Comparison of ENCODE assay signal across 14 cellular contexts in the genomic region with DNA sequence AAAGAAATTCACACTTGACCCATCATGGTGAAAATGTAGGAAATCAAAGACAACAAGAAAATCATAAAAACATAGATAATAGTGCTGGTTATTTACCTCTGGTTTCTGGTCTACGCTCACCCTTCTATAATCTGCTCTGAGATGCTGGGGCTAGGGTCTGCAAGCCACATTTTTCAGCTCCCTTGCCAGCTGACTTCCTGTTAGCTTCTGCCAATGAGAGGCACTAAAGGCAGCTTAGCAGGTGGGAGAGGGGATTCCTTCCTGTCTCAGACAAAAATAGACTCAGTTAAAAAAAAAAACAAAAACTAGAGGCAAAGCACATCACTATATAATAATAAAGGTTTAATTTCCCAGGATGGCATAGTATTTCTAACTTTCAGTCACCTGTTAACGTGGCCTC. TPM values are rescaled to one million over a fixed set of nuclear protein-coding genes. Genes with fewer than 3 reads are reported as not detected.
DNase-seq lines count a peak whose midpoint lies in the region; ATAC-seq and TF ChIP-seq lines count a peak whose summit lies in the region.
"Had no signal": no experiment of that assay in that cellular context is flagged by ENCODE, and none has a peak within 500 bp of the region (broad histone marks: within the 10 kb centered on the region; RNA-seq: fewer than 3 reads in every experiment).

No MANE protein-coding gene starts in this region.

- no peak overlapping the region for H3K4me3 Mint-ChIP-seq in activated naive CD8-positive, alpha-beta T cell
- H3K4me3 Mint-ChIP-seq in activated naive CD8-positive, alpha-beta T cell treated with anti-CD3 and anti-CD28 coated beads, Interleukin-2, amount 50 U/mL, for 24 hours = no peak overlapping the region
- peak overlapping the region in 6 of 10 donors; percentile 16 to 75 (median 46) for H3K4me3 Mint-ChIP-seq in naive thymus-derived CD8-positive, alpha-beta T cell
- H3K4me3 Mint-ChIP-seq: H9, IgD-negative memory B cell had no signal

- no peak overlapping the region for H3K9ac ChIP-seq in Loucy (ENCODE audit: low read depth, low read length, poor library complexity, severe bottlenecking)

- no peaks in the 10 kb centered on the region for H3K79me2 ChIP-seq in Loucy (ENCODE audit: insufficient read depth, low read length)

- DNase-seq in activated naive CD8-positive, alpha-beta T cell treated with anti-CD3 and anti-CD28 coated beads, Interleukin-2, amount 50 U/mL, for 24 hours = no peak
- DNase-seq in naive thymus-derived CD8-positive, alpha-beta T cell = no peak
- DNase-seq in GDM1 (lab: John Stamatoyannopoulos, UW) (no peak), NCI-H1694 treated with DMSO at 0.1 percent for 48 hours (lab: John Stamatoyannopoulos, UW) (no peak)
- no peak for DNase-seq in activated CD4-positive, alpha-beta T cell treated with anti-CD3 and anti-CD28 coated beads for 4 hours
- DNase-seq: AML-193, Caco-2, H9, KBM-7 had no signal

- H3K36me3 Mint-ChIP-seq in activated naive CD8-positive, alpha-beta T cell = no peaks in the 10 kb centered on the region
- no peaks in the 10 kb centered on the region for H3K36me3 Mint-ChIP-seq in activated naive CD8-positive, alpha-beta T cell treated with anti-CD3 and anti-CD28 coated beads, Interleukin-2, amount 50 U/mL, for 24 hours (ENCODE audit: low read depth)
- H3K36me3 Mint-ChIP-seq in naive thymus-derived CD8-positive, alpha-beta T cell = no peaks in the 10 kb centered on the region

- peak overlapping the region; percentile 52; the same call in 1 of the 2 replicates for H2AFZ ChIP-seq in Loucy (ENCODE audit: low read length)

- peaks cover 32% of the 10 kb centered on the region for H3K4me1 Mint-ChIP-seq in activated naive CD8-positive, alpha-beta T cell (ENCODE audit: low read depth)
- H3K4me1 Mint-ChIP-seq in activated naive CD8-positive, alpha-beta T cell treated with anti-CD3 and anti-CD28 coated beads, Interleukin-2, amount 50 U/mL, for 24 hours = peaks cover 22% of the 10 kb centered on the region
- H3K4me1 Mint-ChIP-seq in naive thymus-derived CD8-positive, alpha-beta T cell = peaks cover 12 to 28% (median 23%) of the 10 kb centered on the region in 4 donors
- H3K4me1 Mint-ChIP-seq: H9 had no signal

- no peaks in the 10 kb centered on the region for H3K9me3 ChIP-seq in Loucy (ENCODE audit: insufficient read depth, low read depth, low read length)

- ATAC-seq in activated naive CD8-positive, alpha-beta T cell treated with anti-CD3 and anti-CD28 coated beads, Interleukin-2, amount 50 U/mL, for 24 hours = no peak
- ATAC-seq in naive thymus-derived CD8-positive, alpha-beta T cell = no peak
- ATAC-seq: A549, HepG2 had no signal

- no peaks in the 10 kb centered on the region for H3K36me3 ChIP-seq in Loucy (ENCODE audit: insufficient read depth, low read length)

- H3K27ac Mint-ChIP-seq in activated naive CD8-positive, alpha-beta T cell = peak overlapping the region; percentile 54
- no peak overlapping the region for H3K27ac Mint-ChIP-seq in activated naive CD8-positive, alpha-beta T cell treated with anti-CD3 and anti-CD28 coated beads, Interleukin-2, amount 50 U/mL, for 24 hours
- peak overlapping the region in 6 of 10 donors; percentile 14 to 59 (median 49) for H3K27ac Mint-ChIP-seq in naive thymus-derived CD8-positive, alpha-beta T cell
- H3K27ac Mint-ChIP-seq: IgD-negative memory B cell had no signal

- no peaks in the 10 kb centered on the region for H3F3A ChIP-seq in Loucy (ENCODE audit: low read depth)

- no peaks in the 10 kb centered on the region for H3K27me3 Mint-ChIP-seq in activated naive CD8-positive, alpha-beta T cell
- H3K27me3 Mint-ChIP-seq in activated naive CD8-positive, alpha-beta T cell treated with anti-CD3 and anti-CD28 coated beads, Interleukin-2, amount 50 U/mL, for 24 hours = peaks cover 6% of the 10 kb centered on the region
- no peaks in the 10 kb centered on the region for H3K27me3 Mint-ChIP-seq in naive thymus-derived CD8-positive, alpha-beta T cell

- H4K20me1 ChIP-seq in Loucy (ENCODE audit: insufficient read depth, low read length, poor library complexity, severe bottlenecking) = no peaks in the 10 kb centered on the region

- POLR2A ChIA-PET in naive thymus-derived CD8-positive, alpha-beta T cell (lab: Charles Lee) = interaction anchor here (0.7 kb wide), 1 partner anchor 28 kb away, joined by 7 read pairs; no protein-coding TSS in a partner anchor

- no peak overlapping the region for H3K4me2 ChIP-seq in Loucy (ENCODE audit: low read depth, low read length, poor library complexity, severe bottlenecking)
- H3K4me2 ChIP-seq: A549 had no signal

- H3K27me3 ChIP-seq in Loucy (ENCODE audit: insufficient read depth, low read length, poor library complexity, severe bottlenecking) = no peaks in the 10 kb centered on the region

- H3K4me1 ChIP-seq in Loucy (ENCODE audit: insufficient read depth, low read length, poor library complexity, severe bottlenecking) = peaks cover 12% of the 10 kb centered on the region
- H3K4me1 ChIP-seq: A549, Caco-2 had no signal

- no peak overlapping the region for H3K4me3 ChIP-seq in Loucy (ENCODE audit: low read length, poor library complexity, severe bottlenecking)
- H3K4me3 ChIP-seq: A549 had no signal

- no peaks in the 10 kb centered on the region for H3K9me3 Mint-ChIP-seq in activated naive CD8-positive, alpha-beta T cell (ENCODE audit: low read depth)
- H3K9me3 Mint-ChIP-seq in activated naive CD8-positive, alpha-beta T cell treated with anti-CD3 and anti-CD28 coated beads, Interleukin-2, amount 50 U/mL, for 24 hours = no peaks in the 10 kb centered on the region
- H3K9me3 Mint-ChIP-seq in naive thymus-derived CD8-positive, alpha-beta T cell = peaks cover 0 to 2% (median 0%) of the 10 kb centered on the region in 9 donors

- no peaks in the 10 kb centered on the region for H3K9me2 ChIP-seq in Loucy (replicated peaks; ENCODE audit: low read depth, low read length)

- no peak for TF ChIP-seq CTCF in Loucy (conservative IDR thresholded peaks at IDR 0.05; ENCODE audit: low read length)

RNA-seq across cellular contexts. Expression of a gene that starts 20.2 kb away (rescaled TPM):
- total RNA-seq in naive thymus-derived CD8-positive, alpha-beta T cell = 1 to 10 TPM; 7.0 to 7.2 TPM
- polyA plus RNA-seq in naive thymus-derived CD8-positive, alpha-beta T cell = 1 to 10 TPM; 1.6 to 5.5 (median 2.0) TPM
- total RNA-seq: HepG2 had no signal

RNA-seq across cellular contexts. Expression of a gene that starts 37.7 kb away (rescaled TPM):
- 10 to 100 TPM; 33.7 to 33.8 TPM for total RNA-seq in naive thymus-derived CD8-positive, alpha-beta T cell
- 10 to 100 TPM; 24.9 to 39.0 (median 36.8) TPM for polyA plus RNA-seq in naive thymus-derived CD8-positive, alpha-beta T cell

Comparison
In these comparisons a context has a peak if more than half of its experiments do, and no peak if none do; other contexts are left out.
1. H3K4me3 Mint-ChIP-seq: peak in naive thymus-derived CD8-positive, alpha-beta T cell (6 of 10); none in activated naive CD8-positive, alpha-beta T cell (single experiment) and activated naive CD8-positive, alpha-beta T cell treated with anti-CD3 and anti-CD28 coated beads, Interleukin-2, amount 50 U/mL, for 24 hours (single experiment).